ENCODE assay signal across 1 cellular context in the genomic region with DNA sequence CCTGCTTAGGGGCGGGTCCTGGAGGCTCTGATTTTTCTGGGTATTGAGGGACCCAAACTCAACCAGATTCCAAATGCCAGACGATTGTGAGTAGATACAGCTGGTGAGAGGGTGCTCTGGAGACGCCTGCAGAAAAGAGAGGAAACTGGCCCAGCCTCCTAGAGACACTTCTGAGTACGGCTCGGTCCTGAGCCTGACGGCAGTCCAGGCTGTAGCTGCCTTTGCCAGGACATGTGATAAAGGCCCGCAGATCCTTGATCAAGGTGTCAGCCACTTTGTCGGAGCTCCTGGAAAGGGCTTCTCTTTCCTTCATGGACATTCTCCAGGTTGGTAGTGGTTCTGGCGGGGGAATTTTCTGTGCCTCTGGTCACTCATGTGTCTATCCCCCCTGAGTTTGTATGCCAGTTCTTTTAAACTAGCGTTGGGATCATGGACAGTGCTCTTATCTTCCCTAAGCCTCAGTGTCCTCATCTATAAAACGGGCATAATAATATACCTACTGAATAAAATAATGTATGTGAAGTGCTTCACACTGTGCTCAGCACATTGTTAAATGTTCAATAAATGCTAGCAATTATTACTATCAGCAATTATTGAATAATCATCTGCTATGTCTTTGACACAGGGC.
TF ChIP-seq lines count a peak whose summit lies in the region.

No MANE protein-coding gene starts in this region.

TF ChIP-seq in PFSK-1, 5 proteins besides CTCF, POLR2A, EP300 and RAD21 (continued from another document):
- TF ChIP-seq, protein P1, sequence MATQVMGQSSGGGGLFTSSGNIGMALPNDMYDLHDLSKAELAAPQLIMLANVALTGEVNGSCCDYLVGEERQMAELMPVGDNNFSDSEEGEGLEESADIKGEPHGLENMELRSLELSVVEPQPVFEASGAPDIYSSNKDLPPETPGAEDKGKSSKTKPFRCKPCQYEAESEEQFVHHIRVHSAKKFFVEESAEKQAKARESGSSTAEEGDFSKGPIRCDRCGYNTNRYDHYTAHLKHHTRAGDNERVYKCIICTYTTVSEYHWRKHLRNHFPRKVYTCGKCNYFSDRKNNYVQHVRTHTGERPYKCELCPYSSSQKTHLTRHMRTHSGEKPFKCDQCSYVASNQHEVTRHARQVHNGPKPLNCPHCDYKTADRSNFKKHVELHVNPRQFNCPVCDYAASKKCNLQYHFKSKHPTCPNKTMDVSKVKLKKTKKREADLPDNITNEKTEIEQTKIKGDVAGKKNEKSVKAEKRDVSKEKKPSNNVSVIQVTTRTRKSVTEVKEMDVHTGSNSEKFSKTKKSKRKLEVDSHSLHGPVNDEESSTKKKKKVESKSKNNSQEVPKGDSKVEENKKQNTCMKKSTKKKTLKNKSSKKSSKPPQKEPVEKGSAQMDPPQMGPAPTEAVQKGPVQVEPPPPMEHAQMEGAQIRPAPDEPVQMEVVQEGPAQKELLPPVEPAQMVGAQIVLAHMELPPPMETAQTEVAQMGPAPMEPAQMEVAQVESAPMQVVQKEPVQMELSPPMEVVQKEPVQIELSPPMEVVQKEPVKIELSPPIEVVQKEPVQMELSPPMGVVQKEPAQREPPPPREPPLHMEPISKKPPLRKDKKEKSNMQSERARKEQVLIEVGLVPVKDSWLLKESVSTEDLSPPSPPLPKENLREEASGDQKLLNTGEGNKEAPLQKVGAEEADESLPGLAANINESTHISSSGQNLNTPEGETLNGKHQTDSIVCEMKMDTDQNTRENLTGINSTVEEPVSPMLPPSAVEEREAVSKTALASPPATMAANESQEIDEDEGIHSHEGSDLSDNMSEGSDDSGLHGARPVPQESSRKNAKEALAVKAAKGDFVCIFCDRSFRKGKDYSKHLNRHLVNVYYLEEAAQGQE (IDR thresholded peaks at IDR 0.05; ENCODE audit: insufficient read depth in 1 of 2, low read depth in 2 of 2, low read length in 2 of 2) = peak; percentile 26 to 83; a peak in 3 of 4 replicates
TF ChIP-seq in PFSK-1: peak in this region for 1.
